1 cellular context compared by ENCODE assay signal in genomic region chr10:17655567-17656146, GRCh38.
A peak's percentile ranks its signal among the peaks of the same experiment; 100 is the strongest.
TF ChIP-seq lines count a peak whose summit lies in the region.

No MANE protein-coding gene starts in this region.

TF ChIP-seq in K562, 482 proteins besides CTCF, POLR2A, EP300 and RAD21 (continued from another document and continues in another):
- TF ChIP-seq DEAF1 (CRISPR knock-in tag; IDR thresholded peaks at IDR 0.05): no peak
- TF ChIP-seq MXI1 (IDR thresholded peaks at IDR 0.05; ENCODE audit: low read depth, low read length): no peak
- TF ChIP-seq ZEB2 (IDR thresholded peaks at IDR 0.05): peak; percentile 77; the same call in 1 of the 2 replicates
- no peak for TF ChIP-seq CHD1 (IDR thresholded peaks at IDR 0.05; ENCODE audit: low read length)
- no peak for TF ChIP-seq GTF2B (IDR thresholded peaks at IDR 0.05; ENCODE audit: extremely low read depth, insufficient read length)
- TF ChIP-seq HDAC3 (IDR thresholded peaks at IDR 0.05; ENCODE audit: borderline replicate concordance, partially characterized antibody): peak; percentile 18
- no peak for TF ChIP-seq E2F1 (CRISPR knock-in tag; IDR thresholded peaks at IDR 0.05)
- peak; percentile 17; the same call in 1 of the 2 replicates for TF ChIP-seq SMARCA5 (IDR thresholded peaks at IDR 0.05)
- TF ChIP-seq ZNF274 (IDR thresholded peaks at IDR 0.05; ENCODE audit: borderline replicate concordance, low read depth, low read length): no peak
- no peak for TF ChIP-seq NR2F6 (CRISPR knock-in tag; IDR thresholded peaks at IDR 0.05)
- TF ChIP-seq CEBPB (tag; IDR thresholded peaks at IDR 0.05): 0 out of 2 replicates have a peak, but pooled peaks have one; percentile 24
- TF ChIP-seq NUFIP1 (IDR thresholded peaks at IDR 0.05; ENCODE audit: partially characterized antibody): no peak
- TF ChIP-seq TEAD2 (tag; IDR thresholded peaks at IDR 0.05): no peak
- TF ChIP-seq HDAC1 (IDR thresholded peaks at IDR 0.05): peak in 1 of 2 experiments; percentile 33; a peak in 1 of 4 replicates
- peak; percentile 80 for TF ChIP-seq GATA2 (CRISPR knock-in tag; IDR thresholded peaks at IDR 0.05)
- no peak for TF ChIP-seq ZNF277 (CRISPR knock-in tag; IDR thresholded peaks at IDR 0.05; ENCODE audit: borderline replicate concordance)
- TF ChIP-seq BACH1 (tag; IDR thresholded peaks at IDR 0.05): no peak
- TF ChIP-seq POLR2AphosphoS5 (IDR thresholded peaks at IDR 0.05; ENCODE audit: control insufficient read depth, insufficient read depth, low read depth, low read length): no peak
- no peak for TF ChIP-seq XRCC5 (IDR thresholded peaks at IDR 0.05; ENCODE audit: low read depth, low read length)
- TF ChIP-seq RFX1 (IDR thresholded peaks at IDR 0.05): peak; percentile 11; the same call in 1 of the 2 replicates
- TF ChIP-seq FOXP4 (CRISPR knock-in tag; IDR thresholded peaks at IDR 0.05; ENCODE audit: borderline replicate concordance): no peak
- no peak; the same call in 1 of the 2 replicates for TF ChIP-seq PML (IDR thresholded peaks at IDR 0.05; ENCODE audit: low read length)
- TF ChIP-seq ZNF316 (IDR thresholded peaks at IDR 0.05): no peak
- no peak for TF ChIP-seq HINFP (tag; conservative IDR thresholded peaks at IDR 0.05; ENCODE audit: low read depth)
- TF ChIP-seq ZNF764 (CRISPR knock-in tag; IDR thresholded peaks at IDR 0.05; ENCODE audit: low read depth): no peak
- TF ChIP-seq CBFB (CRISPR knock-in tag; IDR thresholded peaks at IDR 0.05): no peak
- peak; percentile 75 for TF ChIP-seq JUNB (CRISPR knock-in tag; conservative IDR thresholded peaks at IDR 0.05)
- no peak for TF ChIP-seq MIER1 (IDR thresholded peaks at IDR 0.05; ENCODE audit: low read depth)
- no peak for TF ChIP-seq ETV6 (IDR thresholded peaks at IDR 0.05; ENCODE audit: borderline replicate concordance in 1 of 2, low read depth in 2 of 2, low read length in 1 of 2)
- no peak for TF ChIP-seq ETV6 (CRISPR knock-in tag; IDR thresholded peaks at IDR 0.05; ENCODE audit: borderline replicate concordance)
- TF ChIP-seq ZNF253 (CRISPR knock-in tag; conservative IDR thresholded peaks at IDR 0.05): no peak
- peak; percentile 73 for TF ChIP-seq TEAD4 (IDR thresholded peaks at IDR 0.05; ENCODE audit: low read length)
- TF ChIP-seq TEAD4 (CRISPR knock-in tag; IDR thresholded peaks at IDR 0.05; ENCODE audit: borderline replicate concordance): no peak
- peak in 1 of 2 experiments; percentile 70; a peak in 1 of 4 replicates for TF ChIP-seq TEAD1 (CRISPR knock-in tag; IDR thresholded peaks at IDR 0.05)
- TF ChIP-seq MCM3 (IDR thresholded peaks at IDR 0.05): no peak
- TF ChIP-seq LEF1 (IDR thresholded peaks at IDR 0.05): peak; percentile 64; the same call in 1 of the 2 replicates
- no peak for TF ChIP-seq BRF1 (IDR thresholded peaks at IDR 0.05; ENCODE audit: borderline replicate concordance, extremely low read depth, insufficient read length)
- no peak for TF ChIP-seq HNRNPH1 (optimal IDR thresholded peaks at IDR 0.05; ENCODE audit: low read depth, low read length)
- TF ChIP-seq JUN (IDR thresholded peaks at IDR 0.05; ENCODE audit: borderline replicate concordance, low read depth, low read length): peak; percentile 85
- TF ChIP-seq JUN (CRISPR knock-in tag; IDR thresholded peaks at IDR 0.05; ENCODE audit: borderline replicate concordance): no peak
- TF ChIP-seq EHMT2 (IDR thresholded peaks at IDR 0.05): peak; percentile 72; the same call in 1 of the 2 replicates
- no peak for TF ChIP-seq CAMTA2 (CRISPR knock-in tag; conservative IDR thresholded peaks at IDR 0.05)
- no peak for TF ChIP-seq BMI1 (IDR thresholded peaks at IDR 0.05; ENCODE audit: low read length)
- TF ChIP-seq ZNF584 (CRISPR knock-in tag; IDR thresholded peaks at IDR 0.05; ENCODE audit: low read depth): no peak
- no peak for TF ChIP-seq ELK1 (CRISPR knock-in tag; IDR thresholded peaks at IDR 0.05)
- no peak for TF ChIP-seq SMAD4 (CRISPR knock-in tag; conservative IDR thresholded peaks at IDR 0.05)
- peak; percentile 97 for TF ChIP-seq SMARCE1 (IDR thresholded peaks at IDR 0.05)
- no peak for TF ChIP-seq RHOXF2B (CRISPR knock-in tag; conservative IDR thresholded peaks at IDR 0.05)
- no peak for TF ChIP-seq FOS (IDR thresholded peaks at IDR 0.05; ENCODE audit: extremely low read depth, insufficient read length)
- TF ChIP-seq ETV5 (CRISPR knock-in tag; IDR thresholded peaks at IDR 0.05; ENCODE audit: low read depth): no peak
- no peak for TF ChIP-seq ETS2 (tag; IDR thresholded peaks at IDR 0.05; ENCODE audit: borderline replicate concordance, poor library complexity, severe bottlenecking)
- TF ChIP-seq GABPB2 (CRISPR knock-in tag; conservative IDR thresholded peaks at IDR 0.05): no peak
- TF ChIP-seq GTF2F1 (IDR thresholded peaks at IDR 0.05; ENCODE audit: low read depth, low read length): no peak
- TF ChIP-seq THAP7 (CRISPR knock-in tag; IDR thresholded peaks at IDR 0.05): no peak
- TF ChIP-seq CEBPZ (IDR thresholded peaks at IDR 0.05; ENCODE audit: borderline replicate concordance, low read depth, low read length): no peak
- 0 out of 2 replicates have a peak, but pooled peaks have one; percentile 11 for TF ChIP-seq CXXC5 (CRISPR knock-in tag; IDR thresholded peaks at IDR 0.05)
